In the genomic region with DNA sequence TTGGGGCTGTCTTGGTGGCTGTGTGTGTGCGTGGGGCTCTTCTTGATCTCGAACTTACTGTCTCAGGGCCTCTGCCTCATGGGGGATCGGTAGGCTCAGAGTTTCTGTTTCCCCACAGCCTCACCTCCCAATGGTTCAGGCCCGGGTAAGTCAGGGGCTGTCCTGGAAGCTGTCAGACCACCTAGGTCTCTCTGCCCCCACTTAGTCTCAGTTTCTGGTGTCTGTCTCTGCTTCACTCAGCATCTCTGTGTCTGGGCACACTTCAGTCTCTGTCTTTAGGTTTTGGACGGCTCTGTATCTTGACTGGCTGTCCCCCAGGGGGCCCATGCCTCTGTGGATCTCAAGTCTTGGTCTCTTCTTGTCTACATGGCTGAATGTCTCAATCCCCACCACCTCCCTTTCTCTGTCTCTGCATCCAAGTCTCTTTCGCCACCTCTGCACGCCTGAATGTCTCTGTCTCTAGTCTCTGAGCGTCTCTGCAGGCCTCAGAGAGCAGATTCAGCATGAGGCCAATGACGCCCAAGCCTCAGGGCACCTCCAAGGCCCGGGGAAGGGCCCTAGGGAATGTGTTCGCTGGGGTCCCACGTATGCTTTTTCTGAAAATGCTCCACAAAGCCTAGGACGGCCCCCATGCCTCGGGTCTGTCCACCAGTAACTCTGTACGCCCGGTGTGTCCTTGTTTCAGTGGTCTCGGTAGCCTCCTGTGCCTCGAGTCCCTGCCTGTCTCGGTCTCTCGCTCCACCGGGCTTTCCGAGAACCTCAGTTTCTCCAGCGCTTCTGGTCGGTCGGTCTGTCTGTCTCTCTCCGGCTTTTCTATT, we compare ENCODE assay signal across 8 cellular contexts. TPM values are rescaled to one million over a fixed set of nuclear protein-coding genes. Genes with fewer than 3 reads are reported as not detected.
DNase-seq lines count a peak whose midpoint lies in the region; ATAC-seq, FAIRE-seq and TF ChIP-seq lines count a peak whose summit lies in the region.

No MANE protein-coding gene starts in this region.

- POLR2A ChIA-PET in GM10248 (lab: Yijun Ruan, JAX): no interaction called here

- peak overlapping the region; percentile 90 for H3K4me3 Mint-ChIP-seq in activated naive CD8-positive, alpha-beta T cell treated with anti-CD3 and anti-CD28 coated beads, Interleukin-2, amount 50 U/mL, for 24 hours

- H3K27me3 ChIP-seq in BLaER1 treated with 17β-estradiol and CSF1 and Interleukin-3, amounts not matched to agents 10 nM and 100 nM: no peaks in the 10 kb centered on the region
- H3K27me3 ChIP-seq in subcutaneous abdominal adipose tissue (ENCODE audit: control insufficient read depth in 5 of 5, insufficient read depth in 4 of 5, low read length in 5 of 5): peaks cover 0 to 27% (median 15%) of the 10 kb centered on the region in 5 donors

- H3K4me3 ChIP-seq in BLaER1 treated with 17β-estradiol and CSF1 and Interleukin-3, amounts not matched to agents 10 nM and 100 nM: peak overlapping the region; percentile 71 to 90 (median 77)
- peak overlapping the region; percentile 70 to 78 for H3K4me3 ChIP-seq in kidney (ENCODE audit: low read length in 2 of 2)
- H3K4me3 ChIP-seq in subcutaneous abdominal adipose tissue (ENCODE audit: low read depth in 1 of 5, low read length in 5 of 5): peak overlapping the region; percentile 69 to 86 (median 73)

- peaks cover 66 to 74% (median 70%) of the 10 kb centered on the region in 10 experiments for H3K4me1 ChIP-seq in BLaER1 treated with 17β-estradiol and CSF1 and Interleukin-3, amounts not matched to agents 10 nM and 100 nM
- H3K4me1 ChIP-seq in kidney (ENCODE audit: control insufficient read depth in 1 of 2, insufficient read depth in 1 of 2, low read depth in 1 of 2, low read length in 2 of 2) (peaks cover 7 to 30% of the 10 kb centered on the region in 2 donors), subcutaneous abdominal adipose tissue (ENCODE audit: control insufficient read depth in 5 of 5, insufficient read depth in 5 of 5, low read length in 5 of 5) (peaks cover 14 to 52% (median 36%) of the 10 kb centered on the region in 5 donors)

- CTCF ChIA-PET in GM10248 (lab: Yijun Ruan, JAX): interaction anchor here (1.2 to 6.4 kb wide), 3 partner anchors 8 to 14 kb away, joined by 8 to 51 read pairs (median 15); a partner anchor contains a TSS

- H3K36me3 Mint-ChIP-seq in activated naive CD8-positive, alpha-beta T cell treated with anti-CD3 and anti-CD28 coated beads, Interleukin-2, amount 50 U/mL, for 24 hours (ENCODE audit: low read depth): peaks cover 14% of the 10 kb centered on the region

- H3K4me2 ChIP-seq in BLaER1 treated with 17β-estradiol and CSF1 and Interleukin-3, amounts not matched to agents 10 nM and 100 nM: peak overlapping the region; percentile 91 to 100 (median 98)

- DNase-seq in HT-29 (ENCODE audit: low spot score): peak; percentile 27
- peak; percentile 30 for DNase-seq in activated naive CD8-positive, alpha-beta T cell treated with anti-CD3 and anti-CD28 coated beads, Interleukin-2, amount 50 U/mL, for 24 hours
- DNase-seq in kidney: no peak
- no peak for DNase-seq in urothelium cell line (ENCODE audit: low spot score)
- DNase-seq in GM10248 (ENCODE audit: extremely low spot score): no peak
- no peak for DNase-seq in stimulated activated CD4-positive, alpha-beta T cell treated with anti-CD3 and anti-CD28 coated beads, Interleukin-15, amount 100 ng/mL, for 24 hours

- H3K9me3 ChIP-seq in BLaER1 treated with 17β-estradiol and CSF1 and Interleukin-3, amounts not matched to agents 10 nM and 100 nM (replicated peaks in 1 of 11): no peaks in the 10 kb centered on the region
- H3K9me3 ChIP-seq in kidney (ENCODE audit: control insufficient read depth in 1 of 2, low read length in 2 of 2) (no peaks in the 10 kb centered on the region), subcutaneous abdominal adipose tissue (ENCODE audit: control insufficient read depth in 5 of 5, low read length in 5 of 5) (no peaks in the 10 kb centered on the region)

- peaks cover 67% of the 10 kb centered on the region for H3K4me1 Mint-ChIP-seq in activated naive CD8-positive, alpha-beta T cell treated with anti-CD3 and anti-CD28 coated beads, Interleukin-2, amount 50 U/mL, for 24 hours

- peaks cover 0 to 38% (median 4%) of the 10 kb centered on the region in 11 experiments; a peak in 6 of 22 replicates for H4K20me1 ChIP-seq in BLaER1 treated with 17β-estradiol and CSF1 and Interleukin-3, amounts not matched to agents 10 nM and 100 nM

- TF ChIP-seq CTCF in kidney (IDR thresholded peaks at IDR 0.05; ENCODE audit: borderline replicate concordance, extremely low read depth, insufficient read depth): no peak
- TF ChIP-seq CTCF in GM10248 (IDR thresholded peaks at IDR 0.05; ENCODE audit: control extremely low read depth, extremely low read depth, low read depth, missing control alignments): no peak

- intact Hi-C loops in kidney (cut with DNase I): no loop called here

- no peak for FAIRE-seq in kidney (lab: Jason Lieb, UNC)
- FAIRE-seq in urothelium cell line (lab: Jason Lieb, UNC): no peak

- ATAC-seq in activated naive CD8-positive, alpha-beta T cell treated with anti-CD3 and anti-CD28 coated beads, Interleukin-2, amount 50 U/mL, for 24 hours: peak; percentile 42

- peak overlapping the region; percentile 80 to 92 (median 88) for H3K9ac ChIP-seq in BLaER1 treated with 17β-estradiol and CSF1 and Interleukin-3, amounts not matched to agents 10 nM and 100 nM
- H3K9ac ChIP-seq in kidney (ENCODE audit: low read length in 2 of 2) (peak overlapping the region; percentile 66 to 83), subcutaneous abdominal adipose tissue (ENCODE audit: low read length in 5 of 5) (peak overlapping the region in 4 of 5 donors; percentile 59 to 87 (median 74))

- H3K27ac Mint-ChIP-seq in activated naive CD8-positive, alpha-beta T cell treated with anti-CD3 and anti-CD28 coated beads, Interleukin-2, amount 50 U/mL, for 24 hours: peak overlapping the region; percentile 88

- H3K27me3 Mint-ChIP-seq in activated naive CD8-positive, alpha-beta T cell treated with anti-CD3 and anti-CD28 coated beads, Interleukin-2, amount 50 U/mL, for 24 hours: no peaks in the 10 kb centered on the region

- H3K27ac ChIP-seq in BLaER1 treated with 17β-estradiol and CSF1 and Interleukin-3, amounts not matched to agents 10 nM and 100 nM: peak overlapping the region; percentile 57 to 85 (median 78); a peak in 21 of 22 replicates
- H3K27ac ChIP-seq in kidney (ENCODE audit: low read depth in 2 of 2, low read length in 2 of 2): peak overlapping the region; percentile 33 to 69
- H3K27ac ChIP-seq in subcutaneous abdominal adipose tissue (ENCODE audit: low read depth, low read length): peak overlapping the region; percentile 45

- H3K9me3 Mint-ChIP-seq in activated naive CD8-positive, alpha-beta T cell treated with anti-CD3 and anti-CD28 coated beads, Interleukin-2, amount 50 U/mL, for 24 hours: no peaks in the 10 kb centered on the region

- no peaks in the 10 kb centered on the region for H3K36me3 ChIP-seq in BLaER1 treated with 17β-estradiol and CSF1 and Interleukin-3, amounts not matched to agents 10 nM and 100 nM
- no peaks in the 10 kb centered on the region for H3K36me3 ChIP-seq in kidney (ENCODE audit: control insufficient read depth in 1 of 2, insufficient read depth in 2 of 2, low read length in 2 of 2)
- no peaks in the 10 kb centered on the region for H3K36me3 ChIP-seq in subcutaneous abdominal adipose tissue (ENCODE audit: control insufficient read depth in 5 of 5, insufficient read depth in 5 of 5, low read length in 5 of 5)

RNA-seq across cellular contexts. Expression of a gene that starts 0.8 kb away (rescaled TPM):
- 12.2 and 15.2 TPM in 2 replicates for total RNA-seq in HT-29 (2014; rRNA removed; shearing (Covaris generic))
- 19.6 TPM for total RNA-seq in kidney
- polyA plus RNA-seq in kidney (ENCODE audit: insufficient read depth, low read depth, low replicate concordance): 8.2 TPM

RNA-seq across cellular contexts. Expression of a gene that starts 8.0 kb away (rescaled TPM):
- 22.1 and 26.1 TPM in 2 replicates for total RNA-seq in HT-29 (2014; rRNA removed; shearing (Covaris generic))
- total RNA-seq in kidney: 26.2 TPM
- polyA plus RNA-seq in kidney (ENCODE audit: insufficient read depth, low read depth, low replicate concordance): 24.2 TPM

RNA-seq across cellular contexts. Expression of a gene that starts 14.7 kb away (rescaled TPM):
- 57.5 and 69.0 TPM in 2 replicates for total RNA-seq in HT-29 (2014; rRNA removed; shearing (Covaris generic))
- 50.7 TPM for total RNA-seq in kidney
- polyA plus RNA-seq in kidney (ENCODE audit: insufficient read depth, low read depth, low replicate concordance): 28.7 TPM

RNA-seq across cellular contexts. Expression of a gene that starts 42.1 kb away (rescaled TPM):
- 0.94 and 1.1 TPM in 2 replicates for total RNA-seq in HT-29 (2014; rRNA removed; shearing (Covaris generic))
- total RNA-seq in kidney: not detected
- polyA plus RNA-seq in kidney (ENCODE audit: insufficient read depth, low read depth, low replicate concordance): not detected

RNA-seq across cellular contexts. Expression of a gene that starts 57.6 kb away (rescaled TPM):
- total RNA-seq in HT-29 (2014; rRNA removed; shearing (Covaris generic)): 10.0 and 15.5 TPM in 2 replicates
- total RNA-seq in kidney: 32.9 TPM
- polyA plus RNA-seq in kidney (ENCODE audit: insufficient read depth, low read depth, low replicate concordance): 8.4 TPM

Comparison
In these comparisons a context has a peak if more than half of its experiments do, and no peak if none do; other contexts are left out.
1. DNase-seq: peak in HT-29 (single experiment) and activated naive CD8-positive, alpha-beta T cell treated with anti-CD3 and anti-CD28 coated beads, Interleukin-2, amount 50 U/mL, for 24 hours (single experiment); none in kidney (single experiment), urothelium cell line (single experiment), GM10248 (single experiment) and stimulated activated CD4-positive, alpha-beta T cell treated with anti-CD3 and anti-CD28 coated beads, Interleukin-15, amount 100 ng/mL, for 24 hours (single experiment).
2. Peak in every context shown above with its lines, with median percentiles within 50 percentile points of each other: H3K27ac ChIP-seq, H3K4me3 ChIP-seq and H3K9ac ChIP-seq.